In genomic region chr5:53116597-53116996, GRCh38 we compare ENCODE assay signal across 18 cellular contexts. TPM values are rescaled to one million over a fixed set of nuclear protein-coding genes. Genes with fewer than 3 reads are reported as not detected.
DNase-seq lines count a peak whose midpoint lies in the region; ATAC-seq, FAIRE-seq and TF ChIP-seq lines count a peak whose summit lies in the region.
"Had no signal": no experiment of that assay in that cellular context is flagged by ENCODE, and none has a peak within 500 bp of the region (broad histone marks: within the 10 kb centered on the region; RNA-seq: fewer than 3 reads in every experiment).

No MANE protein-coding gene starts in this region.

- H3K14ac ChIP-seq in IMR-90 (replicated peaks; ENCODE audit: low read depth, low read length) (no peak overlapping the region), mesenchymal stem cell (ENCODE audit: low read length in 2 of 2) (no peak overlapping the region)

- H3K79me1 ChIP-seq in IMR-90 (ENCODE audit: low read depth in 1 of 2, low read length in 2 of 2) (no peaks in the 10 kb centered on the region), mesenchymal stem cell (replicated peaks; ENCODE audit: low read length, poor library complexity, severe bottlenecking) (no peaks in the 10 kb centered on the region)

- intact Hi-C loops in IMR-90 (cut with micrococcal nuclease), result no loop called here

- DNase-seq in A549 (ENCODE audit: low read depth in 1 of 2, low spot score in 1 of 2) (no peak), IMR-90 (no peak), fibroblast of villous mesenchyme (ENCODE audit: low read depth) (peak; percentile 41), mesenchymal stem cell (peak; percentile 51), GM13976 (ENCODE audit: low spot score) (no peak), NCI-H1694 (lab: John Stamatoyannopoulos, UW) (no peak), NCI-H1417 treated with DMSO at 0.1 percent for 48 hours (lab: John Stamatoyannopoulos, UW) (no peak)
- DNase-seq: 8988T; Calu3; CD8-positive, alpha-beta T cell; DMS79 treated with DMSO at 0.1 percent for 48 hours; EL; H9 had no signal

- H3K36me3 ChIP-seq in IMR-90 (ENCODE audit: control insufficient read depth, insufficient read depth, low read length), result no peaks in the 10 kb centered on the region
- H3K36me3 ChIP-seq in mesenchymal stem cell (ENCODE audit: control insufficient read depth in 1 of 2, insufficient read depth in 2 of 2, low read depth in 1 of 2, low read length in 2 of 2), result peaks cover 0 to 3% of the 10 kb centered on the region in 2 experiments

- no peak for ATAC-seq in A549
- peak; percentile 46 for ATAC-seq in IMR-90 (ENCODE audit: low read depth)
- ATAC-seq: CD8-positive, alpha-beta T cell had no signal

- H2BK5ac ChIP-seq in IMR-90 (ENCODE audit: low read depth, low read length, poor library complexity, severe bottlenecking), result no peak overlapping the region
- no peak overlapping the region for H2BK5ac ChIP-seq in mesenchymal stem cell (ENCODE audit: low read depth, low read length, poor library complexity, severe bottlenecking)

- H3K4me2 ChIP-seq in A549 (no peak overlapping the region), IMR-90 (ENCODE audit: low read depth, low read length) (no peak overlapping the region), mesenchymal stem cell (ENCODE audit: low read length, poor library complexity, severe bottlenecking) (no peak overlapping the region)
- H3K4me2 ChIP-seq: BLaER1 treated with 17β-estradiol and CSF1 and Interleukin-3, amounts not matched to agents 10 nM and 100 nM had no signal

- H2BK20ac ChIP-seq in IMR-90 (ENCODE audit: low read depth, low read length), result no peak overlapping the region

- POLR2A ChIA-PET in A549 (lab: Yijun Ruan, JAX), result no interaction called here
- POLR2A ChIA-PET in IMR-90 (lab: Charles Lee; ENCODE audit: unreplicated experiment), result no interaction called here

- H3K9ac ChIP-seq in IMR-90 (ENCODE audit: low read depth, low read length) (no peak overlapping the region), mesenchymal stem cell (ENCODE audit: low read length) (no peak overlapping the region)
- H3K9ac ChIP-seq: BLaER1 treated with 17β-estradiol and CSF1 and Interleukin-3, amounts not matched to agents 10 nM and 100 nM had no signal

- H3K56ac ChIP-seq in IMR-90 (ENCODE audit: extremely low read depth, insufficient read depth, low read length), result no peak overlapping the region

- H3K9me3 ChIP-seq in A549 (no peaks in the 10 kb centered on the region), IMR-90 (ENCODE audit: control insufficient read depth, insufficient read depth, low read length) (no peaks in the 10 kb centered on the region), mesenchymal stem cell (ENCODE audit: control insufficient read depth, low read length) (no peaks in the 10 kb centered on the region)

- no peak overlapping the region for H2BK120ac ChIP-seq in IMR-90 (ENCODE audit: low read depth, low read length)
- no peak overlapping the region for H2BK120ac ChIP-seq in mesenchymal stem cell (ENCODE audit: low read depth, low read length)

- in situ Hi-C loops in IMR-90 (cut with MboI; ENCODE audit: low sequenced_read_pairs) (no loop called here), GM13976 (cut with MboI; ENCODE audit: low sequenced_read_pairs, unreplicated experiment) (no loop called here)

- H4K91ac ChIP-seq in IMR-90 (ENCODE audit: insufficient read depth, low read depth, low read length), result no peak overlapping the region
- H4K91ac ChIP-seq in mesenchymal stem cell (ENCODE audit: low read length), result no peak overlapping the region

- H4K5ac ChIP-seq in IMR-90 (ENCODE audit: low read depth, low read length), result no peak overlapping the region

- H3K18ac ChIP-seq in IMR-90 (ENCODE audit: low read depth, low read length), result no peak overlapping the region
- no peak overlapping the region for H3K18ac ChIP-seq in mesenchymal stem cell (ENCODE audit: low read depth in 1 of 2, low read length in 2 of 2)

- TF ChIP-seq CTCF in A549 (IDR thresholded peaks at IDR 0.05) (no peak), IMR-90 (conservative IDR thresholded peaks at IDR 0.05; ENCODE audit: low read depth, low read length) (no peak), fibroblast of villous mesenchyme (IDR thresholded peaks at IDR 0.05; ENCODE audit: insufficient read depth, low read depth, low read length) (no peak), GM13976 (IDR thresholded peaks at IDR 0.05; ENCODE audit: borderline replicate concordance, control extremely low read depth, extremely low read depth, insufficient read depth, missing control alignments) (no peak)

- no peak overlapping the region for H2AK5ac ChIP-seq in IMR-90 (ENCODE audit: low read depth, low read length)
- H2AK5ac ChIP-seq in mesenchymal stem cell (ENCODE audit: low read length, severe bottlenecking), result no peak overlapping the region

- TF ChIP-seq RAD21 in A549 (conservative IDR thresholded peaks at IDR 0.05 in 1 of 2, IDR thresholded peaks at IDR 0.05 in 1 of 2) (no peak), IMR-90 (IDR thresholded peaks at IDR 0.05; ENCODE audit: low read length) (no peak)

- TF ChIP-seq EP300 in A549 (IDR thresholded peaks at IDR 0.05), result no peak

- no peak overlapping the region for H3K4ac ChIP-seq in IMR-90 (ENCODE audit: low read depth, low read length)
- no peak overlapping the region for H3K4ac ChIP-seq in mesenchymal stem cell (ENCODE audit: low read depth in 1 of 2, low read length in 2 of 2)

- H3K27me3 ChIP-seq in IMR-90 (ENCODE audit: control insufficient read depth, insufficient read depth, low read length) (no peaks in the 10 kb centered on the region; the same call in 1 of the 2 replicates), mesenchymal stem cell (ENCODE audit: control insufficient read depth in 1 of 2, insufficient read depth in 1 of 2, low read length in 2 of 2) (no peaks in the 10 kb centered on the region)
- H3K27me3 ChIP-seq: BLaER1 treated with 17β-estradiol and CSF1 and Interleukin-3, amounts not matched to agents 10 nM and 100 nM had no signal

- no peaks in the 10 kb centered on the region for H3K9me1 ChIP-seq in IMR-90 (ENCODE audit: insufficient read depth, low read length)

- H2BK12ac ChIP-seq in mesenchymal stem cell (ENCODE audit: low read length in 2 of 2), result no peak overlapping the region

- H3K27ac ChIP-seq in A549 (no peak overlapping the region), IMR-90 (ENCODE audit: insufficient read depth, low read length) (no peak overlapping the region), mesenchymal stem cell (ENCODE audit: low read length, poor library complexity, severe bottlenecking) (no peak overlapping the region)
- H3K27ac ChIP-seq: BLaER1 treated with 17β-estradiol and CSF1 and Interleukin-3, amounts not matched to agents 10 nM and 100 nM had no signal

- TF ChIP-seq POLR2A in A549 (IDR thresholded peaks at IDR 0.05; ENCODE audit: low read length) (no peak), IMR-90 (IDR thresholded peaks at IDR 0.05; ENCODE audit: low read depth, low read length) (no peak)

- dilution Hi-C loops in IMR-90 (cut with HindIII; ENCODE audit: low sequenced_read_pairs, unreplicated experiment), result no loop called here

- BruUV-seq in IMR-90 (replicated peaks; lab: Mats Ljungman, UMichigan), result no TSS peak

- peak; percentile 18 for FAIRE-seq in A549 (lab: Jason Lieb, UNC)
- FAIRE-seq: G401.6, GM12891, GM18507, H1 had no signal

- no peak overlapping the region for H3K23ac ChIP-seq in IMR-90 (ENCODE audit: low read depth, low read length)
- no peak overlapping the region for H3K23ac ChIP-seq in mesenchymal stem cell (ENCODE audit: low read length in 2 of 2)

- H3K4me1 ChIP-seq in A549, result no peaks in the 10 kb centered on the region
- no peaks in the 10 kb centered on the region for H3K4me1 ChIP-seq in IMR-90 (ENCODE audit: control insufficient read depth, insufficient read depth, low read length)
- no peaks in the 10 kb centered on the region for H3K4me1 ChIP-seq in mesenchymal stem cell (ENCODE audit: control insufficient read depth, insufficient read depth, low read depth, low read length)
- H3K4me1 ChIP-seq: BLaER1 treated with 17β-estradiol and CSF1 and Interleukin-3, amounts not matched to agents 10 nM and 100 nM had no signal

- H2BK15ac ChIP-seq in IMR-90 (ENCODE audit: low read depth, low read length) (no peak overlapping the region), mesenchymal stem cell (ENCODE audit: low read depth, poor library complexity, severe bottlenecking) (no peak overlapping the region)

- CTCF ChIA-PET in A549 (lab: Yijun Ruan, JAX), result interaction anchor here (2.5 kb wide), 1 partner anchor 167 kb away, joined by 17 read pairs; no protein-coding TSS in a partner anchor
- CTCF ChIA-PET in IMR-90 (lab: Yijun Ruan, JAX), result interaction anchor here (2.0 kb wide), 1 partner anchor 1113 kb away, joined by 5 read pairs; no protein-coding TSS in a partner anchor

- H4K20me1 ChIP-seq in IMR-90 (ENCODE audit: insufficient read depth, low read length), result no peaks in the 10 kb centered on the region
- H4K20me1 ChIP-seq: BLaER1 treated with 17β-estradiol and CSF1 and Interleukin-3, amounts not matched to agents 10 nM and 100 nM had no signal

- H2AFZ ChIP-seq in IMR-90 (replicated peaks; ENCODE audit: low read length, poor library complexity), result no peak overlapping the region
- H2AFZ ChIP-seq in mesenchymal stem cell (ENCODE audit: low read depth, low read length), result no peak overlapping the region

- no peak overlapping the region for H4K8ac ChIP-seq in IMR-90 (ENCODE audit: low read depth in 2 of 2, low read length in 2 of 2)
- no peak overlapping the region for H4K8ac ChIP-seq in mesenchymal stem cell (ENCODE audit: low read length)

- WGBS in A549 (ENCODE audit: missing lambda C conversion rate), result 25% methylated on average over 1 of the region's 1 CpG
- no CpG with 5 or more reads among the region's 1 CpG for WGBS in IMR-90 (ENCODE audit: extremely low coverage in 2 of 2, insufficient read length in 1 of 2), 2 experiments
- 36% methylated on average over 1 of the region's 1 CpG for WGBS in mesenchymal stem cell

- H2AK9ac ChIP-seq in IMR-90 (replicated peaks; ENCODE audit: low read depth, low read length, poor library complexity), result no peak overlapping the region

- no peak overlapping the region for H3K4me3 ChIP-seq in A549
- no peak overlapping the region for H3K4me3 ChIP-seq in IMR-90 (ENCODE audit: insufficient read depth, low read depth, low read length)
- H3K4me3 ChIP-seq in fibroblast of villous mesenchyme (ENCODE audit: low read depth, low read length), result no peak overlapping the region
- H3K4me3 ChIP-seq in mesenchymal stem cell (ENCODE audit: insufficient read depth in 1 of 2, low read depth in 1 of 2, low read length in 2 of 2), result no peak overlapping the region
- H3K4me3 ChIP-seq: BLaER1 treated with 17β-estradiol and CSF1 and Interleukin-3, amounts not matched to agents 10 nM and 100 nM had no signal

RNA-seq across cellular contexts. Expression of gene MOCS2, which starts 7.0 kb away (rescaled TPM):
- polyA plus RNA-seq in A549 (2011; rRNA removed) (44.3 and 75.3 TPM in 2 replicates), A549 (2017; fragmentation: RNase III; extraction: RNeasy Plus Mini Kit Qiagen cat#74134 plus additional on column Dnase treatment) (47.7 to 51.0 TPM (median 50.2 TPM) in 3 replicates), IMR-90 (2012; rRNA removed) (32.8 and 40.0 TPM in 2 replicates)
- 18.3 and 21.4 TPM in 2 replicates for polyA plus RNA-seq in A549 (2012; cell fraction: cytosol; rRNA removed)
- polyA plus RNA-seq in A549 (2012; cell fraction: nucleus; rRNA removed), result 3.3 and 5.2 TPM in 2 replicates
- 7.5 and 8.9 TPM in 2 replicates for polyA minus RNA-seq in A549 (2011; rRNA and poly(A)+ RNA removed)
- total RNA-seq in IMR-90 (2012; rRNA removed) (36.4 and 62.5 TPM in 2 replicates), fibroblast of villous mesenchyme (47.7 and 60.9 TPM in 2 replicates)
- 4.7 and 5.5 TPM in 2 replicates for polyA plus RNA-seq in IMR-90 (2012; cell fraction: cytosol; rRNA removed)
- 1.2 and 13.8 TPM in 2 replicates for polyA plus RNA-seq in IMR-90 (2012; cell fraction: nucleus; rRNA removed; ENCODE audit: low replicate concordance)
- polyA plus RNA-seq in mesenchymal stem cell (2013, experiment 1 of 2), result 38.0 TPM
- polyA plus RNA-seq in mesenchymal stem cell (2013, experiment 2 of 2), result 38.0 TPM

Comparison
In these comparisons a context has a peak if more than half of its experiments do, and no peak if none do; other contexts are left out.
1. DNase-seq: peak in fibroblast of villous mesenchyme (single experiment) and mesenchymal stem cell (single experiment); none in A549 (0 of 2), IMR-90 (single experiment), GM13976 (single experiment), NCI-H1694 (single experiment) and NCI-H1417 treated with DMSO at 0.1 percent for 48 hours (single experiment).